Comparison of ENCODE assay signal across 8 cellular contexts in genomic region chr18:906416-907170, GRCh38. TPM values are rescaled to one million over a fixed set of nuclear protein-coding genes. Genes with fewer than 3 reads are reported as not detected.
DNase-seq lines count a peak whose midpoint lies in the region; ATAC-seq, FAIRE-seq and TF ChIP-seq lines count a peak whose summit lies in the region.

No MANE protein-coding gene starts in this region.

- no peaks in the 10 kb centered on the region for H3K9me3 ChIP-seq in prostate gland

- peaks cover 8% of the 10 kb centered on the region for H3K4me1 ChIP-seq in prostate gland (replicated peaks)

- no peak for FAIRE-seq in GM19239 (lab: Jason Lieb, UNC)

- TF ChIP-seq CTCF in prostate gland (IDR thresholded peaks at IDR 0.05) = no peak

- H3K36me3 ChIP-seq in prostate gland = no peaks in the 10 kb centered on the region

- peak overlapping the region; percentile 14 to 19 for H3K4me3 ChIP-seq in prostate gland

- peak; percentile 9 for DNase-seq in GM19239 (ENCODE audit: insufficient read length, low spot score)
- peak; percentile 88 for DNase-seq in NCI-H2196 (lab: John Stamatoyannopoulos, UW; ENCODE audit: unreplicated experiment)
- peak; percentile 59 for DNase-seq in ecto neural progenitor cell (ENCODE audit: low spot score)
- DNase-seq in prostate gland (ENCODE audit: low spot score) = no peak
- no peak for DNase-seq in left lobe of liver (ENCODE audit: low spot score)
- DNase-seq in amygdala (lab: John Stamatoyannopoulos, UW) = no peak

- no peak for TF ChIP-seq POLR2A in prostate gland (IDR thresholded peaks at IDR 0.05)

- ATAC-seq in esophagus mucosa (no peak), left lobe of liver (no peak), HG03039 (IDR thresholded peaks at IDR 0.05; ENCODE audit: unreplicated experiment) (no peak)

- peaks cover 55% of the 10 kb centered on the region for H3K27me3 ChIP-seq in prostate gland (replicated peaks; ENCODE audit: insufficient read depth)

- no peak overlapping the region for H3K27ac ChIP-seq in prostate gland

- WGBS in prostate gland = 2% methylated on average over 47 of the region's 50 CpGs

- intact Hi-C loops in prostate gland (cut with DNase I) = no loop called here

RNA-seq across cellular contexts. Expression of gene ADCYAP1, which starts 1.9 kb away (rescaled TPM):
- total RNA-seq in prostate gland (1 to 10 TPM; 2.2 to 2.7 TPM), esophagus mucosa (0.12 TPM), left lobe of liver (not detected)

Comparison
In these comparisons a context has a peak if more than half of its experiments do, and no peak if none do; other contexts are left out.
1. DNase-seq: peak in GM19239 (single experiment), NCI-H2196 (single experiment) and ecto neural progenitor cell (single experiment); none in prostate gland (single experiment), left lobe of liver (single experiment) and amygdala (0 of 56).